In the genomic region with DNA sequence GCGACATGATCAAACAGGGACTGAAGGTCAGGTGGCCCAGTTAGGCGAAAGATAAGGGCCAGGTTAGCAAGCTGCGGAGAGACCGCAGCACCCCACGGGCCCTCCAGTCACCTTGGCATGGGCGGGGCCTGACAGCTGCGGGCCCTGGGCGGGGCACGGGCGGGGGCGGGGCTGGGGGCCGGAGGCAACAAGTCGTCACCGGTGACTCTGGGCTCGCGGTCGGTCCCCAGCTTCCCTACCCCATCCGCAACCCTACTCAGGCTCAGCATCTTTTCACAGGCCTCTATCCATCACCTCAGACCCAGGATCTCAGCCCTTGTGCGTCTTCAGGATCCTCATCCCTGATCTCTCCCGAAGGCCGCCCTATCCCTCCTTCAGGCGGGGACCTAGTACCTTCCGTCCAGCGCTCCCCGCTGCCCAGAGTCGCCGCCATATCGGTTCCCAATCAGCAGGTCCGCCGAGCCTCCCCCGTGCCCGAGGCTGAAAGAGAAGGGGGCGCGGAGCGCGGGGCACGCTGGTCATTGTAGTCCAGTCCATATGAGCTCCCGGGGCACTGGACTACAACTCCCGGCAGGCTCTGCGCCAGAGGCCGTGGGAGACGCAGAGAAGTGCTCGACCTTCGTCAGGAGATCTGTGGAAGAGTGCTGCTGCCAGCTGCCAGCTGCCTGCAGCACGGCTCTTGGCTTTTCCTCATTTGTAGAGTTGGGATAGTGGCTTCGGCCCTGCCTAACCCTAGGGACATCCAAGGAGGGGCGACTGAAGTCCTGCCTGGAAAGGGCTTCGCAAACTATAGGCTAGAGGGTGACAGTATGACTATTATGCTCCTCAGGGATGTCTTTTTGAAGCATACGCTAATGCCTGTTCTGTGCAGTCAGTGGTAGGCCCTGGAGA, we compare ENCODE assay signal across 8 cellular contexts. TPM values are rescaled to one million over a fixed set of nuclear protein-coding genes. Genes with fewer than 3 reads are reported as not detected.
DNase-seq lines count a peak whose midpoint lies in the region; ATAC-seq and TF ChIP-seq lines count a peak whose summit lies in the region.

A gene (minus strand): TSS at position 513 of the 891 bp plus-strand sequence. CDS start 80 bp downstream, at position 433.

- H2AFZ ChIP-seq in KMS-11 (ENCODE audit: low read depth), result peak within 1 kb of the TSS; percentile 97

- H3K27ac ChIP-seq in KMS-11 (peak within 1 kb of the TSS; percentile 90), Peyer's patch (peak within 1 kb of the TSS; percentile 88 to 96 (median 94)), esophagus muscularis mucosa (replicated peaks in 1 of 4) (peak within 1 kb of the TSS; percentile 91 to 97 (median 94)), muscle layer of colon (ENCODE audit: low read depth, low read length) (peak within 1 kb of the TSS; percentile 91)

- H3K4me2 ChIP-seq in KMS-11, result peak within 1 kb of the TSS; percentile 100

- H3K4me1 ChIP-seq in KMS-11 (ENCODE audit: low read depth, poor library complexity, severe bottlenecking) (peaks cover 29% of the 10 kb centered on the region), Peyer's patch (peaks cover 0 to 11% (median 2%) of the 10 kb centered on the region in 4 donors), esophagus muscularis mucosa (peaks cover 7 to 24% (median 17%) of the 10 kb centered on the region in 4 donors), muscle layer of colon (ENCODE audit: insufficient read depth, low read length) (peaks cover 13% of the 10 kb centered on the region)

- H3K36me3 ChIP-seq in KMS-11 (ENCODE audit: insufficient read depth) (no peaks in the 10 kb centered on the region), Peyer's patch (no peaks in the 10 kb centered on the region), esophagus muscularis mucosa (peaks cover 9 to 27% (median 17%) of the 10 kb centered on the region in 4 donors), muscle layer of colon (ENCODE audit: insufficient read depth, low read length) (no peaks in the 10 kb centered on the region)

- ATAC-seq in GM21737 (IDR thresholded peaks at IDR 0.05; ENCODE audit: unreplicated experiment), result peak; percentile 77

- H3K4me3 ChIP-seq in KMS-11 (IDR thresholded peaks at IDR 0.05; ENCODE audit: insufficient read depth, low read depth, low read length) (no peak within 1 kb of the TSS), Peyer's patch (peak within 1 kb of the TSS; percentile 67 to 74 (median 70)), esophagus muscularis mucosa (peak within 1 kb of the TSS; percentile 73 to 87 (median 80)), muscle layer of colon (ENCODE audit: low read depth in 1 of 2, low read length in 2 of 2) (peak within 1 kb of the TSS; percentile 73 to 80)

- peak within 1 kb of the TSS; percentile 91 for H3K9ac ChIP-seq in KMS-11
- peak within 1 kb of the TSS; percentile 58 for H3K9ac ChIP-seq in muscle layer of colon (ENCODE audit: low read length)

- no peaks in the 10 kb centered on the region for H3K79me2 ChIP-seq in KMS-11 (ENCODE audit: insufficient read depth, low read depth)

- 4% methylated on average over 29 of the region's 49 CpGs for WGBS in esophagus muscularis mucosa

- TF ChIP-seq CTCF in KMS-11 (conservative IDR thresholded peaks at IDR 0.05; ENCODE audit: low read depth, low read length) (no peak), Peyer's patch (IDR thresholded peaks at IDR 0.05) (no peak), esophagus muscularis mucosa (IDR thresholded peaks at IDR 0.05) (peak in 1 of 3 experiments; percentile 7)

- intact Hi-C loops in esophagus muscularis mucosa (cut with DNase I), result loop anchor here (5.0 to 10.0 kb wide), 2 partner anchors 78 to 336 kb away; no protein-coding TSS in a partner anchor

- no peaks in the 10 kb centered on the region for H3K9me3 ChIP-seq in Peyer's patch
- H3K9me3 ChIP-seq in esophagus muscularis mucosa, result no peaks in the 10 kb centered on the region
- no peaks in the 10 kb centered on the region for H3K9me3 ChIP-seq in muscle layer of colon (ENCODE audit: low read length)

- H4K20me1 ChIP-seq in KMS-11 (ENCODE audit: insufficient read depth), result no peaks in the 10 kb centered on the region

- H3K27me3 ChIP-seq in KMS-11 (ENCODE audit: insufficient read depth, low read depth), result no peaks in the 10 kb centered on the region
- H3K27me3 ChIP-seq in Peyer's patch, result no peaks in the 10 kb centered on the region
- H3K27me3 ChIP-seq in esophagus muscularis mucosa, result no peaks in the 10 kb centered on the region
- no peaks in the 10 kb centered on the region for H3K27me3 ChIP-seq in muscle layer of colon (ENCODE audit: control insufficient read depth in 1 of 2, insufficient read depth in 2 of 2, low read length in 2 of 2)

- no peak for TF ChIP-seq EP300 in esophagus muscularis mucosa (IDR thresholded peaks at IDR 0.05)

- DNase-seq in DMS53 treated with DMSO at 0.1 percent for 48 hours (lab: John Stamatoyannopoulos, UW; ENCODE audit: unreplicated experiment) (peak; percentile 85), Peyer's patch (peak; percentile 94 to 98 (median 95)), esophagus muscularis mucosa (ENCODE audit: extremely low spot score) (peak; percentile 97)
- DNase-seq in activated T-cell treated with anti-CD3 and anti-CD28 coated beads, Interleukin-2, amount 50 U/mL, for 48 hours, result peak; percentile 94 to 96
- peak; percentile 78 to 83 for DNase-seq in stimulated activated CD8-positive, alpha-beta memory T cell treated with anti-CD3 and anti-CD28 coated beads, Interleukin-7, amount 100 ng/mL, for 4 hours (ENCODE audit: low read depth in 2 of 2)

- peak; percentile 10 to 26 for TF ChIP-seq POLR2A in Peyer's patch (IDR thresholded peaks at IDR 0.05)
- TF ChIP-seq POLR2A in esophagus muscularis mucosa (IDR thresholded peaks at IDR 0.05; ENCODE audit: low read depth), result no peak

RNA-seq across cellular contexts. Expression of the gene that starts here (rescaled TPM):
- total RNA-seq in Peyer's patch, result 10 to 100 TPM in 1 of 4 donors, 1 to 10 TPM in 2, under 1 TPM in 1; 0.35 to 23.9 (median 3.4) TPM
- total RNA-seq in esophagus muscularis mucosa, result 10 to 100 TPM in 3 of 4 donors, 1 to 10 TPM in 1; 8.3 to 15.4 (median 13.4) TPM
